Comparison of ENCODE assay signal across 8 cellular contexts in genomic region chr2:112646791-112647720, GRCh38. TPM values are rescaled to one million over a fixed set of nuclear protein-coding genes. Genes with fewer than 3 reads are reported as not detected.
DNase-seq lines count a peak whose midpoint lies in the region; ATAC-seq and TF ChIP-seq lines count a peak whose summit lies in the region.

No MANE protein-coding gene starts in this region.

- no peaks in the 10 kb centered on the region for H3K27me3 ChIP-seq in DOHH2 (ENCODE audit: control insufficient read depth, low read length)
- H3K27me3 ChIP-seq in thymus (ENCODE audit: control insufficient read depth, insufficient read depth) = no peaks in the 10 kb centered on the region

- peaks cover 33 to 54% of the 10 kb centered on the region in 2 donors for H3K36me3 Mint-ChIP-seq in activated naive CD4-positive, alpha-beta T cell treated with anti-CD3 and anti-CD28 coated beads, Interleukin-2, amount 50 U/mL, for 72 hours

- peak overlapping the region; percentile 63 for H3K4me2 ChIP-seq in DOHH2 (ENCODE audit: low read length)

- H4K20me1 ChIP-seq in DOHH2 (ENCODE audit: control insufficient read depth, insufficient read depth, low read depth, low read length) = peaks cover 33% of the 10 kb centered on the region

- H3K79me2 ChIP-seq in DOHH2 (ENCODE audit: control insufficient read depth, low read length) = peaks cover 74% of the 10 kb centered on the region

- no peaks in the 10 kb centered on the region for H3K9me2 ChIP-seq in DOHH2 (replicated peaks; ENCODE audit: control insufficient read depth, low read length)

- H3K4me1 ChIP-seq in DOHH2 (ENCODE audit: control insufficient read depth, low read length) = peaks cover 42% of the 10 kb centered on the region
- peaks cover 34% of the 10 kb centered on the region for H3K4me1 ChIP-seq in thymus (ENCODE audit: control insufficient read depth, insufficient read depth, low read length)

- ATAC-seq in activated naive CD4-positive, alpha-beta T cell treated with anti-CD3 and anti-CD28 coated beads, Interleukin-2, amount 50 U/mL, for 72 hours = no peak
- ATAC-seq in GM18873 (IDR thresholded peaks at IDR 0.05; ENCODE audit: low FRiP score, unreplicated experiment) = no peak

- peak overlapping the region; percentile 80 for H3K4me3 ChIP-seq in DOHH2 (ENCODE audit: low read length)
- H3K4me3 ChIP-seq in thymus (ENCODE audit: low read length) = peak overlapping the region; percentile 75

- no peaks in the 10 kb centered on the region for H3K9me3 ChIP-seq in DOHH2 (ENCODE audit: control insufficient read depth, insufficient read depth, low read length)
- no peaks in the 10 kb centered on the region for H3K9me3 ChIP-seq in KOPT-K1 (ENCODE audit: insufficient read depth, low read length, poor library complexity, severe bottlenecking)
- H3K9me3 ChIP-seq in thymus (ENCODE audit: control insufficient read depth) = no peaks in the 10 kb centered on the region

- H3K27ac ChIP-seq in DOHH2 (ENCODE audit: low read depth, low read length) = no peak overlapping the region; the same call in 1 of the 2 replicates
- H3K27ac ChIP-seq in KOPT-K1 (ENCODE audit: low read depth, low read length, poor library complexity, severe bottlenecking) = peak overlapping the region; percentile 99
- no peak overlapping the region for H3K27ac ChIP-seq in thymus (ENCODE audit: low read depth)

- no peaks in the 10 kb centered on the region for H3K9me3 Mint-ChIP-seq in activated naive CD4-positive, alpha-beta T cell treated with anti-CD3 and anti-CD28 coated beads, Interleukin-2, amount 50 U/mL, for 72 hours

- WGBS in thymus = 51% methylated on average over 21 of the region's 21 CpGs

- DNase-seq in activated naive CD4-positive, alpha-beta T cell treated with anti-CD3 and anti-CD28 coated beads, Interleukin-2, amount 50 U/mL, for 72 hours (ENCODE audit: low spot score in 2 of 2) = no peak
- peak; percentile 24 for DNase-seq in kidney glomerular epithelial cell (lab: John Stamatoyannopoulos, UW)
- DNase-seq in stimulated activated CD8-positive, alpha-beta memory T cell treated with anti-CD3 and anti-CD28 coated beads, Interleukin-4, amount 100 ng/mL, for 48 hours = no peak
- no peak for DNase-seq in epidermal melanocyte (ENCODE audit: insufficient read length, low spot score)

- no peak for TF ChIP-seq CTCF in DOHH2 (IDR thresholded peaks at IDR 0.05; ENCODE audit: low read depth, low read length, poor library complexity, severe bottlenecking)

- peak overlapping the region; percentile 83 to 89 for H3K27ac Mint-ChIP-seq in activated naive CD4-positive, alpha-beta T cell treated with anti-CD3 and anti-CD28 coated beads, Interleukin-2, amount 50 U/mL, for 72 hours

- 0 out of 2 replicates have a peak, but pooled peaks cover 2% of the 10 kb centered on the region for H3F3A ChIP-seq in DOHH2 (ENCODE audit: control insufficient read depth, insufficient read depth)

- peaks cover 62% of the 10 kb centered on the region for H3K36me3 ChIP-seq in DOHH2 (ENCODE audit: control insufficient read depth, low read length)
- peaks cover 54% of the 10 kb centered on the region for H3K36me3 ChIP-seq in KOPT-K1 (ENCODE audit: insufficient read depth, low read length)
- H3K36me3 ChIP-seq in thymus (ENCODE audit: control insufficient read depth, insufficient read depth) = peaks cover 15% of the 10 kb centered on the region

RNA-seq across cellular contexts. Expression of gene SLC20A1, which starts 1.3 kb away (rescaled TPM):
- total RNA-seq in activated naive CD4-positive, alpha-beta T cell treated with anti-CD3 and anti-CD28 coated beads, Interleukin-2, amount 50 U/mL, for 72 hours = 100 to 1,000 TPM in 1 of 2 donors, 10 to 100 TPM in 1; 70.8 to 149 TPM
- 47.0 TPM for polyA plus RNA-seq in thymus
